ENCODE assay signal across 2 cellular contexts in the genomic region with DNA sequence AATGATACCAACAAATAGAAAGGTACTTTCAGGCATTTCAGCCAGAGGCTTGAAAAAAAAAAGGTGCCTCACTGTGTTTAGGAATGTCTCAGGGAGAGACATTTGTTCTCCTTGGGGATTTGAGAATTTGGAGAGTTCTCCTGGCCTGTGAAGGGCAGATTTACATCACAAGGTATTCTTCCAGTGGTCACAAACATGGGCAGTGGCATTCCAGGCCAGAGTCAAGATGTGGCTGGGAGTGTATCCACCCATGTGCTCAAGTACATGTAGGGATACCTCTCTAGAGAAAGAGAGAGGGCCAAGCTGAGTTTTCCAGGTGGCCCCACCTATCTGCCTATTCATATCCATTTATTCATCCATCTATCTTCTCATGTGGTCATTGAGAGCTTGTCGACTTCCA.
TF ChIP-seq lines count a peak whose summit lies in the region.

No MANE protein-coding gene starts in this region.

TF ChIP-seq in GM23338, 12 proteins besides CTCF, POLR2A, EP300 and RAD21:
- TF ChIP-seq ZNF114 (CRISPR knock-in tag; IDR thresholded peaks at IDR 0.05) (no peak), STAT1 (IDR thresholded peaks at IDR 0.05; ENCODE audit: unreplicated experiment) (no peak), POLR2AphosphoS5 (IDR thresholded peaks at IDR 0.05; ENCODE audit: low read depth) (no peak)
- TF ChIP-seq, protein P1, sequence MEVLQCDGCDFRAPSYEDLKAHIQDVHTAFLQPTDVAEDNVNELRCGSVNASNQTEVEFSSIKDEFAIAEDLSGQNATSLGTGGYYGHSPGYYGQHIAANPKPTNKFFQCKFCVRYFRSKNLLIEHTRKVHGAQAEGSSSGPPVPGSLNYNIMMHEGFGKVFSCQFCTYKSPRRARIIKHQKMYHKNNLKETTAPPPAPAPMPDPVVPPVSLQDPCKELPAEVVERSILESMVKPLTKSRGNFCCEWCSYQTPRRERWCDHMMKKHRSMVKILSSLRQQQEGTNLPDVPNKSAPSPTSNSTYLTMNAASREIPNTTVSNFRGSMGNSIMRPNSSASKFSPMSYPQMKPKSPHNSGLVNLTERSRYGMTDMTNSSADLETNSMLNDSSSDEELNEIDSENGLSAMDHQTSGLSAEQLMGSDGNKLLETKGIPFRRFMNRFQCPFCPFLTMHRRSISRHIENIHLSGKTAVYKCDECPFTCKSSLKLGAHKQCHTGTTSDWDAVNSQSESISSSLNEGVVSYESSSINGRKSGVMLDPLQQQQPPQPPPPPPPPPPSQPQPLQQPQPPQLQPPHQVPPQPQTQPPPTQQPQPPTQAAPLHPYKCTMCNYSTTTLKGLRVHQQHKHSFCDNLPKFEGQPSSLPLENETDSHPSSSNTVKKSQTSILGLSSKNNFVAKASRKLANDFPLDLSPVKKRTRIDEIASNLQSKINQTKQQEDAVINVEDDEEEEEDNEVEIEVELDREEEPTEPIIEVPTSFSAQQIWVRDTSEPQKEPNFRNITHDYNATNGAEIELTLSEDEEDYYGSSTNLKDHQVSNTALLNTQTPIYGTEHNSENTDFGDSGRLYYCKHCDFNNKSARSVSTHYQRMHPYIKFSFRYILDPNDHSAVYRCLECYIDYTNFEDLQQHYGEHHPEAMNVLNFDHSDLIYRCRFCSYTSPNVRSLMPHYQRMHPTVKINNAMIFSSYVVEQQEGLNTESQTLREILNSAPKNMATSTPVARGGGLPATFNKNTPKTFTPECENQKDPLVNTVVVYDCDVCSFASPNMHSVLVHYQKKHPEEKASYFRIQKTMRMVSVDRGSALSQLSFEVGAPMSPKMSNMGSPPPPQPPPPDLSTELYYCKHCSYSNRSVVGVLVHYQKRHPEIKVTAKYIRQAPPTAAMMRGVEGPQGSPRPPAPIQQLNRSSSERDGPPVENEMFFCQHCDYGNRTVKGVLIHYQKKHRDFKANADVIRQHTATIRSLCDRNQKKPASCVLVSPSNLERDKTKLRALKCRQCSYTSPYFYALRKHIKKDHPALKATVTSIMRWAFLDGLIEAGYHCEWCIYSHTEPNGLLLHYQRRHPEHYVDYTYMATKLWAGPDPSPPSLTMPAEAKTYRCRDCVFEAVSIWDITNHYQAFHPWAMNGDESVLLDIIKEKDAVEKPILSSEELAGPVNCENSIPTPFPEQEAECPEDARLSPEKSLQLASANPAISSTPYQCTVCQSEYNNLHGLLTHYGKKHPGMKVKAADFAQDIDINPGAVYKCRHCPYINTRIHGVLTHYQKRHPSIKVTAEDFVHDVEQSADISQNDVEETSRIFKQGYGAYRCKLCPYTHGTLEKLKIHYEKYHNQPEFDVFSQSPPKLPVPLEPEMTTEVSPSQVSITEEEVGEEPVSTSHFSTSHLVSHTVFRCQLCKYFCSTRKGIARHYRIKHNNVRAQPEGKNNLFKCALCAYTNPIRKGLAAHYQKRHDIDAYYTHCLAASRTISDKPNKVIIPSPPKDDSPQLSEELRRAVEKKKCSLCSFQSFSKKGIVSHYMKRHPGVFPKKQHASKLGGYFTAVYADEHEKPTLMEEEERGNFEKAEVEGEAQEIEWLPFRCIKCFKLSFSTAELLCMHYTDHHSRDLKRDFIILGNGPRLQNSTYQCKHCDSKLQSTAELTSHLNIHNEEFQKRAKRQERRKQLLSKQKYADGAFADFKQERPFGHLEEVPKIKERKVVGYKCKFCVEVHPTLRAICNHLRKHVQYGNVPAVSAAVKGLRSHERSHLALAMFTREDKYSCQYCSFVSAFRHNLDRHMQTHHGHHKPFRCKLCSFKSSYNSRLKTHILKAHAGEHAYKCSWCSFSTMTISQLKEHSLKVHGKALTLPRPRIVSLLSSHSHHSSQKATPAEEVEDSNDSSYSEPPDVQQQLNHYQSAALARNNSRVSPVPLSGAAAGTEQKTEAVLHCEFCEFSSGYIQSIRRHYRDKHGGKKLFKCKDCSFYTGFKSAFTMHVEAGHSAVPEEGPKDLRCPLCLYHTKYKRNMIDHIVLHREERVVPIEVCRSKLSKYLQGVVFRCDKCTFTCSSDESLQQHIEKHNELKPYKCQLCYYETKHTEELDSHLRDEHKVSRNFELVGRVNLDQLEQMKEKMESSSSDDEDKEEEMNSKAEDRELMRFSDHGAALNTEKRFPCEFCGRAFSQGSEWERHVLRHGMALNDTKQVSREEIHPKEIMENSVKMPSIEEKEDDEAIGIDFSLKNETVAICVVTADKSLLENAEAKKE (CRISPR knock-in tag; IDR thresholded peaks at IDR 0.05): 0 out of 2 replicates have a peak, but pooled peaks have one; percentile 14
- TF ChIP-seq, protein P2, sequence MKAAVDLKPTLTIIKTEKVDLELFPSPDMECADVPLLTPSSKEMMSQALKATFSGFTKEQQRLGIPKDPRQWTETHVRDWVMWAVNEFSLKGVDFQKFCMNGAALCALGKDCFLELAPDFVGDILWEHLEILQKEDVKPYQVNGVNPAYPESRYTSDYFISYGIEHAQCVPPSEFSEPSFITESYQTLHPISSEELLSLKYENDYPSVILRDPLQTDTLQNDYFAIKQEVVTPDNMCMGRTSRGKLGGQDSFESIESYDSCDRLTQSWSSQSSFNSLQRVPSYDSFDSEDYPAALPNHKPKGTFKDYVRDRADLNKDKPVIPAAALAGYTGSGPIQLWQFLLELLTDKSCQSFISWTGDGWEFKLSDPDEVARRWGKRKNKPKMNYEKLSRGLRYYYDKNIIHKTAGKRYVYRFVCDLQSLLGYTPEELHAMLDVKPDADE (IDR thresholded peaks at IDR 0.05): no peak

TF ChIP-seq in H1, 55 proteins besides CTCF, POLR2A, EP300 and RAD21:
- no peak for TF ChIP-seq GTF2F1 (IDR thresholded peaks at IDR 0.05; ENCODE audit: borderline replicate concordance, low read depth, low read length)
- peak; percentile 57; the same call in 1 of the 2 replicates for TF ChIP-seq TEAD4 (IDR thresholded peaks at IDR 0.05; ENCODE audit: low read depth, low read length)
